13 cellular contexts compared by ENCODE assay signal in genomic region chr11:8794677-8795103, GRCh38.
A peak's percentile ranks its signal among the peaks of the same experiment; 100 is the strongest.
DNase-seq lines count a peak whose midpoint lies in the region; ATAC-seq and TF ChIP-seq lines count a peak whose summit lies in the region.
"Had no signal": no experiment of that assay in that cellular context is flagged by ENCODE, and none has a peak within 500 bp of the region (broad histone marks: within the 10 kb centered on the region; RNA-seq: fewer than 3 reads in every experiment).

No MANE protein-coding gene starts in this region.

- H3K36me3 Mint-ChIP-seq in osteocyte (ENCODE audit: unreplicated experiment) = peaks cover 48% of the 10 kb centered on the region
- peaks cover 24% of the 10 kb centered on the region for H3K36me3 Mint-ChIP-seq in mesothelial cell of epicardium

- peak overlapping the region; percentile 39 for H3K27ac ChIP-seq in muscle layer of colon (ENCODE audit: low read depth, low read length)

- H3K9ac ChIP-seq in muscle layer of colon (ENCODE audit: low read length) = no peak overlapping the region

- H3K27ac Mint-ChIP-seq in osteocyte (ENCODE audit: unreplicated experiment) (no peak overlapping the region), mesothelial cell of epicardium (no peak overlapping the region)
- H3K27ac Mint-ChIP-seq: activated T-helper 17 cell treated with anti-CD3 and anti-CD28 coated beads, Interleukin-2, amount 50 U/mL, for 72 hours had no signal

- TF ChIP-seq CTCF in epithelial cell of esophagus (IDR thresholded peaks at IDR 0.05; ENCODE audit: insufficient read depth, low read depth, low read length, missing control alignments) = peak; percentile 29
- no peak for TF ChIP-seq CTCF in osteocyte (IDR thresholded peaks at IDR 0.05)
- no peak for TF ChIP-seq CTCF in mesothelial cell of epicardium (IDR thresholded peaks at IDR 0.05; ENCODE audit: unreplicated experiment)

- no peak for ATAC-seq in GM19035 (IDR thresholded peaks at IDR 0.05; ENCODE audit: unreplicated experiment)
- ATAC-seq: activated T-helper 17 cell treated with anti-CD3 and anti-CD28 coated beads, Interleukin-2, amount 50 U/mL, for 72 hours had no signal

- peaks cover 21% of the 10 kb centered on the region for H3K36me3 ChIP-seq in muscle layer of colon (ENCODE audit: insufficient read depth, low read length)

- H3K4me3 Mint-ChIP-seq in osteocyte (ENCODE audit: unreplicated experiment) (no peak overlapping the region), mesothelial cell of epicardium (no peak overlapping the region)
- H3K4me3 Mint-ChIP-seq: activated T-helper 17 cell treated with anti-CD3 and anti-CD28 coated beads, Interleukin-2, amount 50 U/mL, for 72 hours had no signal

- H3K9me3 Mint-ChIP-seq in osteocyte (ENCODE audit: unreplicated experiment) = no peaks in the 10 kb centered on the region
- H3K9me3 Mint-ChIP-seq in mesothelial cell of epicardium = no peaks in the 10 kb centered on the region
- H3K9me3 Mint-ChIP-seq: activated T-helper 17 cell treated with anti-CD3 and anti-CD28 coated beads, Interleukin-2, amount 50 U/mL, for 72 hours had no signal

- no peaks in the 10 kb centered on the region for H3K27me3 Mint-ChIP-seq in osteocyte (ENCODE audit: unreplicated experiment)
- H3K27me3 Mint-ChIP-seq in mesothelial cell of epicardium (ENCODE audit: low read depth) = peaks cover 5% of the 10 kb centered on the region

- peaks cover 65% of the 10 kb centered on the region for H3K4me1 ChIP-seq in muscle layer of colon (ENCODE audit: insufficient read depth, low read length)

- no peaks in the 10 kb centered on the region for H3K9me3 ChIP-seq in muscle layer of colon (ENCODE audit: low read length)

- DNase-seq in DMS53 (lab: John Stamatoyannopoulos, UW) (peak; percentile 92), NCI-H146 treated with DMSO at 0.1 percent for 48 hours (lab: John Stamatoyannopoulos, UW; ENCODE audit: unreplicated experiment) (peak; percentile 51), epithelial cell of esophagus (ENCODE audit: low read depth) (no peak), osteocyte (ENCODE audit: extremely low spot score, unreplicated experiment) (no peak), mesothelial cell of epicardium (ENCODE audit: low spot score in 2 of 2, unreplicated experiment in 2 of 2) (no peak), GM03348 (ENCODE audit: low spot score) (no peak)
- DNase-seq: DMS79 treated with DMSO at 0.1 percent for 48 hours; foreskin fibroblast; retina; stimulated activated naive CD4-positive, alpha-beta T cell had no signal

- no peaks in the 10 kb centered on the region for H3K27me3 ChIP-seq in muscle layer of colon (ENCODE audit: control insufficient read depth in 1 of 2, insufficient read depth in 2 of 2, low read length in 2 of 2)

- peaks cover 3% of the 10 kb centered on the region for H3K4me1 Mint-ChIP-seq in osteocyte (ENCODE audit: unreplicated experiment)
- no peaks in the 10 kb centered on the region for H3K4me1 Mint-ChIP-seq in mesothelial cell of epicardium
- H3K4me1 Mint-ChIP-seq: activated T-helper 17 cell treated with anti-CD3 and anti-CD28 coated beads, Interleukin-2, amount 50 U/mL, for 72 hours had no signal

- H3K4me3 ChIP-seq in epithelial cell of esophagus (ENCODE audit: low read length) (no peak overlapping the region), muscle layer of colon (ENCODE audit: low read depth in 1 of 2, low read length in 2 of 2) (no peak overlapping the region)

Comparison
In these comparisons a context has a peak if more than half of its experiments do, and no peak if none do; other contexts are left out.
1. DNase-seq: peak in DMS53 (single experiment) and NCI-H146 treated with DMSO at 0.1 percent for 48 hours (single experiment); none in epithelial cell of esophagus (single experiment), osteocyte (single experiment), mesothelial cell of epicardium (0 of 2) and GM03348 (single experiment).